Comparison of ENCODE assay signal across 16 cellular contexts in the genomic region with DNA sequence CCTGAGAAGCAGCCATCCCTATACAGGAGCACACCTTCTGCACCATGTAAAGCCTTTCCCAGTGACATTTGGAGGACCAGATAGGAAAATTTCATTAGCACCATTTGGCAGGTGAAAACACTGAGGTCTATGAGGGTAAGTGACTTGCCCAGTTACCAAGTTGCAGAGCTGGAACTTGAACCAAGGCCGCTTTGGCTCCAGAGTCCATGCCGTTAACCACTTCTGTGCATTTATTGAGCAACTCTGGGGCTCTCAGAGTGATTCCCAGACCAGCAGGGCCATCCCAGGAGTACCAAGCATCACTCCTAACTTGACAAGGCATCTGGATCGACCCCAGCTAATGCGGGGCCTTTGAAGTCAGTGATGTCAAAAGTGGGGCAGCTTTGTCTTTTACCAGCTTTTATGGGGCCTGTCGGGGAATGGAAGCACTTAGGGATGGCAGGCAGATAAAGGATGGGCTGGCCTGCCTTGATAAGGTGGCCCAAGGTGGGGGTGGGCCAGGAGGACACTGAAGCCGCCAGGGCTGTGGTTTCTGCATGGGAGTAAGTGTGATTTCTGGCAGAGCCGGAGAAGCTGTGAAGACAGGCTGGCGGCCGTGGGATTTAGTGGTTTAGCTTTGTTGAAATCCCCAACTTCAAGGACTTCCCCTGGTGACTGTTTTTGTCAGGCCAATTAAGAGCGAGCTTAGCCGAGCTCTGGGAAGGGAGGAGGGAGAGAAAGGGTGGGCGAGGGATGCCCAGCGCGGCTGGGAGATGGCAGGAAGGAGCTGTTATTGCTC.
DNase-seq lines count a peak whose midpoint lies in the region; ATAC-seq, FAIRE-seq and TF ChIP-seq lines count a peak whose summit lies in the region.
"Had no signal": no experiment of that assay in that cellular context is flagged by ENCODE, and none has a peak within 500 bp of the region (broad histone marks: within the 10 kb centered on the region; RNA-seq: fewer than 3 reads in every experiment).

No MANE protein-coding gene starts in this region.

- H3K4me2 ChIP-seq in K562 (ENCODE audit: insufficient read depth, low read length), result peak overlapping the region; percentile 77

- peaks cover 7% of the 10 kb centered on the region for H3K9me1 ChIP-seq in K562 (ENCODE audit: control insufficient read depth, insufficient read depth, low read length)

- peak overlapping the region; percentile 60 for H3K27ac Mint-ChIP-seq in Caco-2 (ENCODE audit: unreplicated experiment)
- peak overlapping the region in 2 of 3 experiments; percentile 19 to 55 for H3K27ac Mint-ChIP-seq in nephron
- H3K27ac Mint-ChIP-seq: activated T-cell treated with anti-CD3 and anti-CD28 coated beads, Interleukin-2, amount 50 U/mL, for 24 hours; memory B cell had no signal

- peak overlapping the region; percentile 39 to 87; a peak in 3 of 4 replicates for H3K9ac ChIP-seq in K562 (ENCODE audit: insufficient read depth in 1 of 2, low read depth in 2 of 2, low read length in 2 of 2)
- H3K9ac ChIP-seq: BLaER1 treated with 17β-estradiol and CSF1 and Interleukin-3, amounts not matched to agents 10 nM and 100 nM had no signal

- peaks cover 17% of the 10 kb centered on the region for H3K4me1 ChIP-seq in Caco-2
- peaks cover 21% of the 10 kb centered on the region in 2 experiments for H3K4me1 ChIP-seq in K562 (replicated peaks in 1 of 2; ENCODE audit: control insufficient read depth in 2 of 2, insufficient read depth in 2 of 2, low read length in 2 of 2)
- H3K4me1 ChIP-seq: prostate gland had no signal

- H3K4me3 ChIP-seq in Caco-2 (ENCODE audit: low read depth, low read length) (no peak overlapping the region), K562 (peak overlapping the region; percentile 2; the same call in 1 of the 2 replicates)
- H3K4me3 ChIP-seq: BLaER1 treated with 17β-estradiol and CSF1 and Interleukin-3, amounts not matched to agents 10 nM and 100 nM; prostate gland had no signal

- CTCF ChIA-PET in Caco-2 (lab: Charles Lee), result no interaction called here
- CTCF ChIA-PET in K562 (lab: Yijun Ruan, JAX; ENCODE audit: low intra/inter-chr PET ratio), result interaction anchor here (0.7 kb wide), 1 partner anchor 1613 kb away, joined by 3 read pairs; no protein-coding TSS in a partner anchor

- peak overlapping the region; percentile 81 for H2AFZ ChIP-seq in K562 (ENCODE audit: low read depth, low read length)

- TF ChIP-seq RAD21 in K562 (CRISPR knock-in tag; conservative IDR thresholded peaks at IDR 0.05 in 1 of 2, IDR thresholded peaks at IDR 0.05 in 1 of 2), result peak; percentile 21 to 32; a peak in 2 of 4 replicates

- FAIRE-seq in K562 (lab: Jason Lieb, UNC) (peak; percentile 97), HTR-8/SVneo (lab: Jason Lieb, UNC) (no peak)

- TF ChIP-seq EP300 in K562 (IDR thresholded peaks at IDR 0.05; ENCODE audit: low read length), result peak; percentile 95

- no peaks in the 10 kb centered on the region for H3K27me3 Mint-ChIP-seq in Caco-2 (ENCODE audit: insufficient read depth, unreplicated experiment)
- H3K27me3 Mint-ChIP-seq in nephron (ENCODE audit: low read depth), result peaks cover 14% of the 10 kb centered on the region
- H3K27me3 Mint-ChIP-seq: activated T-cell treated with anti-CD3 and anti-CD28 coated beads, Interleukin-2, amount 50 U/mL, for 24 hours had no signal

- peaks cover 13% of the 10 kb centered on the region for H4K20me1 ChIP-seq in K562 (replicated peaks; ENCODE audit: control insufficient read depth, insufficient read depth, low read length)
- H4K20me1 ChIP-seq: BLaER1 treated with 17β-estradiol and CSF1 and Interleukin-3, amounts not matched to agents 10 nM and 100 nM had no signal

- H3K4me1 Mint-ChIP-seq in Caco-2 (ENCODE audit: low read depth, unreplicated experiment) (peaks cover 16% of the 10 kb centered on the region), nephron (peaks cover 49% of the 10 kb centered on the region)
- H3K4me1 Mint-ChIP-seq: memory B cell had no signal

- H3K36me3 Mint-ChIP-seq in Caco-2 (ENCODE audit: insufficient read depth, unreplicated experiment), result no peaks in the 10 kb centered on the region
- H3K36me3 Mint-ChIP-seq in nephron (ENCODE audit: low read depth), result no peaks in the 10 kb centered on the region
- H3K36me3 Mint-ChIP-seq: memory B cell had no signal

- TF ChIP-seq CTCF in Caco-2 (IDR thresholded peaks at IDR 0.05; ENCODE audit: insufficient read depth in 1 of 2, low read depth in 1 of 2, low read length in 1 of 2, severe bottlenecking in 1 of 2, unreplicated experiment in 1 of 2), result no peak
- TF ChIP-seq CTCF in K562 (IDR thresholded peaks at IDR 0.05 in 2 of 3, conservative IDR thresholded peaks at IDR 0.05 in 1 of 3; ENCODE audit: insufficient read depth in 2 of 3, low read depth in 1 of 3, low read length in 3 of 3), result no peak
- no peak for TF ChIP-seq CTCF in nephron (IDR thresholded peaks at IDR 0.05; ENCODE audit: unreplicated experiment in 3 of 3)

- no peaks in the 10 kb centered on the region for H3K36me3 ChIP-seq in Caco-2 (ENCODE audit: control insufficient read depth, insufficient read depth, low read length)
- H3K36me3 ChIP-seq in K562 (ENCODE audit: control insufficient read depth, insufficient read depth, low read length), result no peaks in the 10 kb centered on the region
- H3K36me3 ChIP-seq: BLaER1 treated with 17β-estradiol and CSF1 and Interleukin-3, amounts not matched to agents 10 nM and 100 nM; prostate gland had no signal

- intact Hi-C loops in Caco-2 (cut with micrococcal nuclease; ENCODE audit: unreplicated experiment), result no loop called here
- intact Hi-C loops in K562 (cut with micrococcal nuclease), result loop anchor here (2.0 kb wide), 1 partner anchor 25 kb away; no protein-coding TSS in a partner anchor

- POLR2A ChIA-PET in Caco-2 (lab: Charles Lee), result no interaction called here
- POLR2A ChIA-PET in K562 (lab: Yijun Ruan, JAX), result interaction anchor here (0.5 to 1.4 kb wide), 12 partner anchors 9 to 532 kb away, joined by 3 to 6 read pairs (median 4); no protein-coding TSS in a partner anchor

- peak; percentile 95 for ATAC-seq in K562
- ATAC-seq in GM21825 (IDR thresholded peaks at IDR 0.05; ENCODE audit: unreplicated experiment), result no peak

- H3K4me3 Mint-ChIP-seq in Caco-2 (ENCODE audit: unreplicated experiment) (no peak overlapping the region), nephron (no peak overlapping the region)
- H3K4me3 Mint-ChIP-seq: activated T-cell treated with anti-CD3 and anti-CD28 coated beads, Interleukin-2, amount 50 U/mL, for 24 hours; memory B cell had no signal

- H3K9me3 ChIP-seq in Caco-2, result no peaks in the 10 kb centered on the region
- H3K9me3 ChIP-seq in K562 (replicated peaks; ENCODE audit: control insufficient read depth, insufficient read depth, low read depth, low read length), result no peaks in the 10 kb centered on the region
- H3K9me3 ChIP-seq: BLaER1 treated with 17β-estradiol and CSF1 and Interleukin-3, amounts not matched to agents 10 nM and 100 nM; prostate gland had no signal

- H3K79me2 ChIP-seq in K562 (ENCODE audit: control insufficient read depth, insufficient read depth, low read length), result no peaks in the 10 kb centered on the region

- peak overlapping the region; percentile 51; the same call in 2 of the 3 replicates for H3K27ac ChIP-seq in K562 (ENCODE audit: extremely low read depth, low read depth, low read length)
- H3K27ac ChIP-seq: BLaER1 treated with 17β-estradiol and CSF1 and Interleukin-3, amounts not matched to agents 10 nM and 100 nM; prostate gland; VCaP had no signal

- in situ Hi-C loops in K562 (cut with MboI), result no loop called here

- peaks cover 2% of the 10 kb centered on the region for H3K9me3 Mint-ChIP-seq in Caco-2 (ENCODE audit: unreplicated experiment)
- H3K9me3 Mint-ChIP-seq in nephron, result no peaks in the 10 kb centered on the region
- H3K9me3 Mint-ChIP-seq: activated T-cell treated with anti-CD3 and anti-CD28 coated beads, Interleukin-2, amount 50 U/mL, for 24 hours; memory B cell had no signal

- H3K27me3 ChIP-seq in Caco-2 (replicated peaks; ENCODE audit: control insufficient read depth, insufficient read depth, low read length), result no peaks in the 10 kb centered on the region
- no peaks in the 10 kb centered on the region for H3K27me3 ChIP-seq in K562 (ENCODE audit: control insufficient read depth in 2 of 2, insufficient read depth in 2 of 2, low read length in 2 of 2)
- H3K27me3 ChIP-seq: BLaER1 treated with 17β-estradiol and CSF1 and Interleukin-3, amounts not matched to agents 10 nM and 100 nM had no signal

- TF ChIP-seq POLR2A in K562 (conservative IDR thresholded peaks at IDR 0.05), result no peak

- DNase-seq in Caco-2 (peak in 1 of 2 experiments; percentile 53), MV-4-11 (lab: John Stamatoyannopoulos, UW) (peak; percentile 48), K562 (ENCODE audit: extremely low read depth in 1 of 4, low spot score in 3 of 4) (peak; percentile 85 to 96 (median 90)), NCI-H774 (lab: John Stamatoyannopoulos, UW) (no peak), NCI-H2081 treated with DMSO at 0.1 percent for 48 hours (lab: John Stamatoyannopoulos, UW) (no peak), HTR-8/SVneo (ENCODE audit: insufficient read length, low spot score) (no peak)
- DNase-seq: activated T-cell treated with anti-CD3 and anti-CD28 coated beads, Interleukin-2, amount 50 U/mL, for 24 hours; aorta; GDM1; hippocampal formation had no signal

- 3% methylated on average over 14 of the region's 14 CpGs for WGBS in K562 (ENCODE audit: insufficient coverage, low coverage, missing lambda C conversion rate)

- no TSS peak for BruUV-seq in Caco-2 (replicated peaks; lab: Mats Ljungman, UMichigan)
- no TSS peak for BruUV-seq in K562 (replicated peaks; lab: Mats Ljungman, UMichigan)

TF ChIP-seq in K562, 482 proteins besides CTCF, POLR2A, EP300 and RAD21 (continues in another document):
- TF ChIP-seq, protein P1, sequence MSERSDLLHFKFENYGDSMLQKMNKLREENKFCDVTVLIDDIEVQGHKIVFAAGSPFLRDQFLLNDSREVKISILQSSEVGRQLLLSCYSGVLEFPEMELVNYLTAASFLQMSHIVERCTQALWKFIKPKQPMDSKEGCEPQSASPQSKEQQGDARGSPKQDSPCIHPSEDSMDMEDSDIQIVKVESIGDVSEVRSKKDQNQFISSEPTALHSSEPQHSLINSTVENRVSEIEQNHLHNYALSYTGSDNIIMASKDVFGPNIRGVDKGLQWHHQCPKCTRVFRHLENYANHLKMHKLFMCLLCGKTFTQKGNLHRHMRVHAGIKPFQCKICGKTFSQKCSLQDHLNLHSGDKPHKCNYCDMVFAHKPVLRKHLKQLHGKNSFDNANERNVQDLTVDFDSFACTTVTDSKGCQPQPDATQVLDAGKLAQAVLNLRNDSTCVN (CRISPR knock-in tag; IDR thresholded peaks at IDR 0.05), result no peak
- peak; percentile 64 for TF ChIP-seq SP1 (CRISPR knock-in tag; IDR thresholded peaks at IDR 0.05)

Comparison
In these comparisons a context has a peak if more than half of its experiments do, and no peak if none do; other contexts are left out.
1. DNase-seq: peak in MV-4-11 (single experiment) and K562 (4 of 4); none in NCI-H774 (single experiment), NCI-H2081 treated with DMSO at 0.1 percent for 48 hours (single experiment) and HTR-8/SVneo (single experiment).